In the genomic region with DNA sequence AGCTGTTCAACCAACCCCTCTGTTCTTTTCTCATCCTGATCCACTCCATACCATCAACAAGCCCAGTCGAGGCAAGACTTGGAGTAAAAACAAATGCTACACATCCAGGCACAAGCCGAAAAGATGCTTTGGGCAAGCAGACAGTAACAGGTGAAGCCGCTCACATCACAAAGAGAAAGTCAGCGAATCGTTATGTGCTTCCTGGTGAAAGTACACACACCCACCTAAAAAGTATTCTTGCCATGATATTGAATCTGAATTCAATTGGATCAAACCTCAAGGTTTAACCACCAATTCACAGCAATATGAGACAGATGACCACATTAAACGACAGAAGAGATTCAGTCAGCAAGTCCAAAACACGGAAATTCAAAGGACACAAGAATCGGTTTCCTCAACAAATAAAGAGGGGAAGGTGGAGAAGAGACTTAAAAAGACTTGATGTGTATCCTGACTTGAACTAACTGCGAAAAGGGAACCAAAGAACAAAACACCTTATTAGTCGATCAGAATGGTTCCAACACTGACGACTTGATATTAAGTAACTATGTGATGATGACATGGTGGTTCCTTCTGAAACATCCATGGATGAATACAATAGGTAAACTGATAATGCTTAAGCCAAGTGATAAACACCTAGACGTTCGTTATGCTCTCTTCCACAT, we compare ENCODE assay signal across 8 cellular contexts. TPM values are rescaled to one million over a fixed set of nuclear protein-coding genes. Genes with fewer than 3 reads are reported as not detected.
DNase-seq lines count a peak whose midpoint lies in the region; ATAC-seq and TF ChIP-seq lines count a peak whose summit lies in the region.

No MANE protein-coding gene starts in this region.

- peak overlapping the region; percentile 99 for H3K4me3 Mint-ChIP-seq in natural killer cell treated with Interleukin-12 subunit alpha and Interleukin-12 subunit beta and Interleukin-15 and Interleukin-18, amount 100 ng/mL, for 72 hours

- DNase-seq in Daoy (ENCODE audit: low read depth) (peak; percentile 16), epithelial cell of prostate (ENCODE audit: low read depth, low spot score) (no peak), NCI-H2227 (lab: John Stamatoyannopoulos, UW; ENCODE audit: unreplicated experiment) (no peak), AG08396 (ENCODE audit: low spot score) (no peak)
- DNase-seq in natural killer cell treated with Interleukin-12 subunit alpha and Interleukin-12 subunit beta and Interleukin-15 and Interleukin-18, amount 100 ng/mL, for 72 hours (ENCODE audit: low spot score) = no peak

- peaks cover 3 to 17% of the 10 kb centered on the region in 2 donors for H3K27me3 Mint-ChIP-seq in natural killer cell treated with Interleukin-12 subunit alpha and Interleukin-12 subunit beta and Interleukin-15 and Interleukin-18, amount 100 ng/mL, for 72 hours

- peak overlapping the region; percentile 86 for H3K27ac ChIP-seq in epithelial cell of prostate

- no peak for TF ChIP-seq CTCF in WI38 (IDR thresholded peaks at IDR 0.05; ENCODE audit: low read depth, low read length)

- peak overlapping the region; percentile 95 for H3K4me3 ChIP-seq in WI38 (ENCODE audit: low read depth, low read length)

- H3K9me3 Mint-ChIP-seq in natural killer cell treated with Interleukin-12 subunit alpha and Interleukin-12 subunit beta and Interleukin-15 and Interleukin-18, amount 100 ng/mL, for 72 hours = no peaks in the 10 kb centered on the region

- H3K4me1 Mint-ChIP-seq in natural killer cell treated with Interleukin-12 subunit alpha and Interleukin-12 subunit beta and Interleukin-15 and Interleukin-18, amount 100 ng/mL, for 72 hours (ENCODE audit: low read depth in 2 of 2) = peaks cover 35 to 50% of the 10 kb centered on the region in 2 donors

- ATAC-seq in HG02973 (IDR thresholded peaks at IDR 0.05; ENCODE audit: unreplicated experiment) = peak; percentile 19
- no peak for ATAC-seq in natural killer cell treated with Interleukin-12 subunit alpha and Interleukin-12 subunit beta and Interleukin-15 and Interleukin-18, amount 100 ng/mL, for 72 hours
- no peak for ATAC-seq in GM21786 (IDR thresholded peaks at IDR 0.05; ENCODE audit: unreplicated experiment)

- H3K27ac Mint-ChIP-seq in natural killer cell treated with Interleukin-12 subunit alpha and Interleukin-12 subunit beta and Interleukin-15 and Interleukin-18, amount 100 ng/mL, for 72 hours = peak overlapping the region; percentile 95 to 98

- H3K36me3 Mint-ChIP-seq in natural killer cell treated with Interleukin-12 subunit alpha and Interleukin-12 subunit beta and Interleukin-15 and Interleukin-18, amount 100 ng/mL, for 72 hours = peaks cover 15% of the 10 kb centered on the region

RNA-seq across cellular contexts. Expression of gene TTC32, which starts 1.1 kb away (rescaled TPM):
- 4.8 and 7.9 TPM in 2 replicates for total RNA-seq in Daoy (2014; rRNA removed; shearing (Covaris generic))
- total RNA-seq in natural killer cell treated with Interleukin-12 subunit alpha and Interleukin-12 subunit beta and Interleukin-15 and Interleukin-18, amount 100 ng/mL, for 72 hours = 10 to 100 TPM; 14.8 to 17.8 TPM
